Comparison of ENCODE assay signal across 26 cellular contexts in genomic region chr7:47902013-47902412, GRCh38.
"Had no signal": no experiment of that assay in that cellular context is flagged by ENCODE, and none has a peak within 500 bp of the region (broad histone marks: within the 10 kb centered on the region; RNA-seq: fewer than 3 reads in every experiment).

No MANE protein-coding gene starts in this region.

- DNase-seq: activated CD4-positive, alpha-beta T cell treated with anti-CD3 and anti-CD28 coated beads, Interleukin-2, amount 10 ng/mL, durations not matched to agents 24 days and 14 days; activated CD4-positive, CD25-positive, alpha-beta regulatory T cell; activated CD8-positive, alpha-beta T cell treated with anti-CD3 and anti-CD28 coated beads for 36 hours; activated naive CD4-positive, alpha-beta T cell; activated naive CD8-positive, alpha-beta T cell treated with anti-CD3 and anti-CD28 coated beads for 36 hours; activated T-cell treated with anti-CD3 and anti-CD28 coated beads, Interleukin-2, amount 50 U/mL, for 1 hour; amygdala; effector CD4-positive, alpha-beta T cell; esophagus squamous epithelium; left colon; lower lobe of right lung; pancreas; right lobe of liver; stimulated activated CD4-positive, alpha-beta T cell treated with anti-CD3 and anti-CD28 coated beads, Interleukin-4, amount 100 ng/mL, for 24 hours; stomach; T-cell; testis had no signal

- H3K4me3 ChIP-seq: coronary artery, esophagus squamous epithelium, hepatocyte, lower lobe of right lung, pancreas, right lobe of liver, stomach, testis had no signal

- H3K27ac ChIP-seq: brain microvascular endothelial cell, coronary artery, esophagus squamous epithelium, hepatocyte, lower lobe of right lung, pancreas, right lobe of liver, stomach, testis had no signal

- H3K36me3 ChIP-seq: brain microvascular endothelial cell, esophagus squamous epithelium, lower lobe of right lung, pancreas, right lobe of liver, stomach had no signal

- H3K4me1 ChIP-seq: esophagus squamous epithelium, lower lobe of right lung, right lobe of liver, testis had no signal

- FAIRE-seq: endothelial cell of umbilical vein, islet of Langerhans, pancreas had no signal

- ATAC-seq: activated CD8-positive, alpha-beta T cell treated with anti-CD3 and anti-CD28 coated beads for 36 hours; activated T-helper 17 cell treated with anti-CD3 and anti-CD28 coated beads, Interleukin-2, amount 50 U/mL, for 72 hours; left colon; lower lobe of right lung; natural killer cell treated with Interleukin-12 subunit alpha and Interleukin-12 subunit beta and Interleukin-15 and Interleukin-18, amount 100 ng/mL, for 72 hours; pancreas; right lobe of liver; SK-N-SH treated with all-trans-retinoic acid at 6 μM for 48 hours; stimulated activated effector memory CD8-positive, alpha-beta T cell treated with anti-CD3 and anti-CD28 coated beads, Interleukin-12 subunit alpha, Interleukin-12 subunit beta, amount 100 ng/mL, for 72 hours; T-cell had no signal

- H3K9me3 ChIP-seq: esophagus squamous epithelium, lower lobe of right lung, pancreas, right lobe of liver, stomach, testis had no signal
